Comparison of ENCODE assay signal across 31 cellular contexts in the genomic region with DNA sequence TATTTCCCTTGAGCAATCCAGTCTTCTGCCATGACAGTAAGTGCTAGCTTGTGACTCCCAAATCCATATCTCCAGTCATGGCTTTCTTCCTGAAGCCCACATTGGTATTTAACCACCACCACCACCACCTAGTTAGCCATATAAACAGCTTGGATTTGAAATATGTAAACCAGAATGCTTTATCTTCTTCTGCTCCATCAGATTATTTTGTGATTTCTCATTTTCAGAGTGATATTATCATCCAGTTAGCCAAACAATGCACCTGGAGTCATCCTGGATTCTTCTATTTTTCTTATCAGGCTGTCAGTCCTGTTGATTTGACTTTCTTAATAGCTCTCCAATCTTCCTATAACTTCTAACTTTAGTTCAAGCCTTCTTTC.
A peak's percentile ranks its signal among the peaks of the same experiment; 100 is the strongest.
DNase-seq lines count a peak whose midpoint lies in the region; ATAC-seq and TF ChIP-seq lines count a peak whose summit lies in the region.
"Had no signal": no experiment of that assay in that cellular context is flagged by ENCODE, and none has a peak within 500 bp of the region (broad histone marks: within the 10 kb centered on the region; RNA-seq: fewer than 3 reads in every experiment).

No MANE protein-coding gene starts in this region.

- H3K27ac ChIP-seq in osteoblast (ENCODE audit: low read depth, low read length) (peak overlapping the region; percentile 85), stomach (no peak overlapping the region)
- H3K27ac ChIP-seq: cardiac muscle cell, coronary artery, prostate gland, upper lobe of left lung, WERI-Rb-1 had no signal

- no peak for TF ChIP-seq CTCF in AG10803 (conservative IDR thresholded peaks at IDR 0.05; ENCODE audit: low read length)
- no peak for TF ChIP-seq CTCF in Loucy (conservative IDR thresholded peaks at IDR 0.05; ENCODE audit: low read length)
- no peak for TF ChIP-seq CTCF in osteoblast (IDR thresholded peaks at IDR 0.05; ENCODE audit: extremely low read depth, low read depth, low read length)
- TF ChIP-seq CTCF in stomach (IDR thresholded peaks at IDR 0.05) = no peak

- peaks cover 15% of the 10 kb centered on the region for H3K4me1 ChIP-seq in Loucy (ENCODE audit: insufficient read depth, low read length, poor library complexity, severe bottlenecking)
- H3K4me1 ChIP-seq in adipocyte (ENCODE audit: control insufficient read depth, insufficient read depth, low read length) = peaks cover 21% of the 10 kb centered on the region
- peaks cover 19% of the 10 kb centered on the region for H3K4me1 ChIP-seq in osteoblast (ENCODE audit: insufficient read depth, low read length)
- H3K4me1 ChIP-seq in stomach = no peaks in the 10 kb centered on the region
- H3K4me1 ChIP-seq: Caco-2, prostate gland, upper lobe of left lung had no signal

- no peak for ATAC-seq in GM18520 (IDR thresholded peaks at IDR 0.05; ENCODE audit: unreplicated experiment)
- ATAC-seq: left lobe of liver; stimulated activated effector memory CD8-positive, alpha-beta T cell treated with anti-CD3 and anti-CD28 coated beads, Interleukin-12 subunit alpha, Interleukin-12 subunit beta, amount 100 ng/mL, for 72 hours had no signal

- no peak overlapping the region for H3K9ac ChIP-seq in Loucy (ENCODE audit: low read depth, low read length, poor library complexity, severe bottlenecking)
- peak overlapping the region; percentile 67 for H3K9ac ChIP-seq in adipocyte (ENCODE audit: low read length)

- H4K20me1 ChIP-seq in Loucy (ENCODE audit: insufficient read depth, low read length, poor library complexity, severe bottlenecking) (no peaks in the 10 kb centered on the region), osteoblast (ENCODE audit: insufficient read depth, low read length) (no peaks in the 10 kb centered on the region)

- no peaks in the 10 kb centered on the region for H3F3A ChIP-seq in Loucy (ENCODE audit: low read depth)

- intact Hi-C loops in stomach (cut with DNase I; ENCODE audit: low total_unique reads) = no loop called here

- no peaks in the 10 kb centered on the region for H3K79me2 ChIP-seq in Loucy (ENCODE audit: insufficient read depth, low read length)
- no peaks in the 10 kb centered on the region for H3K79me2 ChIP-seq in osteoblast (ENCODE audit: insufficient read depth, low read length)

- H2AFZ ChIP-seq in Loucy (ENCODE audit: low read length) = peak overlapping the region; percentile 32; the same call in 1 of the 2 replicates
- no peak overlapping the region for H2AFZ ChIP-seq in osteoblast (ENCODE audit: low read length)

- DNase-seq in AG10803 (ENCODE audit: low read depth) (peak; percentile 34), adipocyte (ENCODE audit: low read depth) (no peak), osteoblast (ENCODE audit: insufficient read length, low spot score, missing footprints) (no peak), stomach (no peak), NCI-H2107 (lab: John Stamatoyannopoulos, UW) (no peak), NCI-H1930 (lab: John Stamatoyannopoulos, UW) (no peak)
- DNase-seq: activated CD4-positive, alpha-beta T cell treated with anti-CD3 and anti-CD28 coated beads, Interleukin-2, amount 10 ng/mL, durations not matched to agents 24 days and 14 days; activated effector memory CD4-positive, alpha-beta T cell treated with Interleukin-2 at 50 U/mL for 16 hours; anterior cingulate cortex; C1 segment of cervical spinal cord; Caco-2; DMS79; effector CD8-positive, alpha-beta T cell; GF-D8; NCI-H1092; NCI-H1694; NCI-H2171; NCI-H526; SHP77 treated with DMSO at 0.1 percent for 48 hours; stimulated activated CD4-positive, alpha-beta T cell treated with anti-CD3 and anti-CD28 coated beads, Interleukin-4, amount 100 ng/mL, for 4 hours; substantia nigra; T1000; upper lobe of left lung; WERI-Rb-1 had no signal

- H3K9me2 ChIP-seq in Loucy (replicated peaks; ENCODE audit: low read depth, low read length) = no peaks in the 10 kb centered on the region

- H3K27me3 ChIP-seq in Loucy (ENCODE audit: insufficient read depth, low read length, poor library complexity, severe bottlenecking) (no peaks in the 10 kb centered on the region), adipocyte (replicated peaks; ENCODE audit: control insufficient read depth, insufficient read depth, low read length) (no peaks in the 10 kb centered on the region), osteoblast (ENCODE audit: insufficient read depth, low read length) (no peaks in the 10 kb centered on the region), stomach (no peaks in the 10 kb centered on the region)
- H3K27me3 ChIP-seq: cardiac muscle cell, upper lobe of left lung had no signal

- TF ChIP-seq EP300 in stomach (IDR thresholded peaks at IDR 0.05) = no peak

- TF ChIP-seq POLR2A in stomach (IDR thresholded peaks at IDR 0.05) = no peak

- no peak overlapping the region for H3K4me2 ChIP-seq in Loucy (ENCODE audit: low read depth, low read length, poor library complexity, severe bottlenecking)
- H3K4me2 ChIP-seq in osteoblast (ENCODE audit: insufficient read depth, low read length) = peak overlapping the region; percentile 4

- no peaks in the 10 kb centered on the region for H3K9me3 ChIP-seq in Loucy (ENCODE audit: insufficient read depth, low read depth, low read length)
- no peaks in the 10 kb centered on the region for H3K9me3 ChIP-seq in adipocyte (ENCODE audit: control insufficient read depth, low read length)
- no peaks in the 10 kb centered on the region for H3K9me3 ChIP-seq in osteoblast (ENCODE audit: low read depth, low read length)
- H3K9me3 ChIP-seq in stomach = no peaks in the 10 kb centered on the region
- H3K9me3 ChIP-seq: Caco-2, prostate gland, upper lobe of left lung had no signal

- H3K4me3 ChIP-seq in AG10803 (ENCODE audit: low read length) (no peak overlapping the region), Loucy (ENCODE audit: low read length, poor library complexity, severe bottlenecking) (no peak overlapping the region), adipocyte (ENCODE audit: low read length) (no peak overlapping the region), osteoblast (ENCODE audit: insufficient read depth, low read length) (no peak overlapping the region), stomach (no peak overlapping the region)
- H3K4me3 ChIP-seq: cardiac muscle cell, coronary artery, prostate gland, upper lobe of left lung had no signal

- no peaks in the 10 kb centered on the region for H3K36me3 ChIP-seq in Loucy (ENCODE audit: insufficient read depth, low read length)
- no peaks in the 10 kb centered on the region for H3K36me3 ChIP-seq in adipocyte (ENCODE audit: control insufficient read depth, insufficient read depth, low read length, severe bottlenecking)
- H3K36me3 ChIP-seq in osteoblast (ENCODE audit: insufficient read depth, low read length) = no peaks in the 10 kb centered on the region
- H3K36me3 ChIP-seq in stomach = no peaks in the 10 kb centered on the region
- H3K36me3 ChIP-seq: cardiac muscle cell, prostate gland, upper lobe of left lung, WERI-Rb-1 had no signal
